8 cellular contexts compared by ENCODE assay signal in the genomic region with DNA sequence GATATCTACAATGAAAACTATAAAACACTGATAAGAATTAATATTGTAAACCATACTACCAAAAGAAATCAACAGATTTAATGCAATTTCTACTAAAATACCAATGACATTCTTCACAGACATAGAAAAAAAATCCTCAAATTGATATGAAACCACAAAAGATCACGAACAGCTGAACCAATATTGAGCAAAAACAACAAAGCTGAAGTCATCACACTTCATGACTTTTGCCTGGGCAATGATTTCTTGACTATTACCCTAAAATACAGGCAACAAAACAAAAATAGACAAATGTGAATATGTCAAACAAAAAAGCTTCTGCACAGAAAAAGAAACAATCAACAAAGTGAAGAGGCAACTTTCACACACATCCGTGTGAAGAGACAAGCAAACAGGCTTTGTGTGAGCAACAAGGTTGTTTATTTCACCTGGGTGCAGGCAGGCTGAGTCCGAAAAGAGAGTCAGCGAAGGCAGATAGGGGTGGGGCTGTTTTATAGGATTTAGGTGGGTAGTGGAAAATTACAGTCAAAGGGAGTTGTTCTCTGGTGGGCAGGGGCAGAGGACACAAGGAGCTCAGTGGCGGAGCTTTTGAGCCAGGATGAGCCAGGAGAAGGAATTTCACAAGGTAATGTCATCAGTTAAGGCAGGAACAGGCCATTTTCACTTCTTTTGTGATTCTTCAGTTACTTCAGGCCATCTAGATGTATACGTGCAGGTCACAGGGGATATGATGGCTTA.
DNase-seq lines count a peak whose midpoint lies in the region; TF ChIP-seq lines count a peak whose summit lies in the region.
"Not testable (repeated sequence)": the region's sequence is repeated elsewhere in the genome, so short reads cannot be mapped to it uniquely, and the experiment has no call there.

No MANE protein-coding gene starts in this region.

- peak overlapping the region; percentile 95 for H3K27ac Mint-ChIP-seq in endodermal cell
- H3K27ac Mint-ChIP-seq in neural crest cell (ENCODE audit: unreplicated experiment) = peak overlapping the region; percentile 52

- H3K36me3 ChIP-seq in SJCRH30; endodermal cell (ENCODE audit: control insufficient read depth, insufficient read depth, low read length); skeletal muscle satellite cell (ENCODE audit: insufficient read depth, low read length): not testable (repeated sequence)

- not testable (repeated sequence) for H3K9ac ChIP-seq in endodermal cell (ENCODE audit: extremely low read depth, low read length, poor library complexity, severe bottlenecking)
- peak overlapping the region; percentile 31 for H3K9ac ChIP-seq in skeletal muscle satellite cell (ENCODE audit: low read depth, low read length)

- WGBS in endodermal cell (ENCODE audit: insufficient coverage in 1 of 2, insufficient read length in 1 of 2), 2 experiments = 69 to 100% methylated on average over 1 to 5 of the region's 6 CpGs

- H3K4me1 Mint-ChIP-seq in endodermal cell (peaks cover 15% of the 10 kb centered on the region), neural crest cell (peaks cover 10% of the 10 kb centered on the region)

- H3K27me3 ChIP-seq in SJCRH30; endodermal cell (ENCODE audit: control insufficient read depth, insufficient read depth, low read length, poor library complexity, severe bottlenecking); skeletal muscle satellite cell (ENCODE audit: control insufficient read depth, insufficient read depth, low read length): not testable (repeated sequence)

- peak; percentile 16 for DNase-seq in HCEC 1CT
- peak; percentile 11 to 64 for DNase-seq in SJCRH30
- DNase-seq in astrocyte of the spinal cord (ENCODE audit: low read depth, low spot score) = peak; percentile 64
- peak; percentile 80 for DNase-seq in endodermal cell
- peak; percentile 44 to 79 for DNase-seq in foreskin fibroblast
- not testable (repeated sequence) for DNase-seq in neural crest cell (ENCODE audit: low read depth, low spot score)

- TF ChIP-seq CTCF in C4-2B (conservative IDR thresholded peaks at IDR 0.05); astrocyte of the spinal cord (IDR thresholded peaks at IDR 0.05; ENCODE audit: low read depth, low read length); endodermal cell (conservative IDR thresholded peaks at IDR 0.05); foreskin fibroblast (IDR thresholded peaks at IDR 0.05; ENCODE audit: low read depth, low read length); neural crest cell (conservative IDR thresholded peaks at IDR 0.05): not testable (repeated sequence)

- H3K4me2 ChIP-seq in skeletal muscle satellite cell (ENCODE audit: low read length) = peak overlapping the region; percentile 54

- H3K9me3 ChIP-seq in SJCRH30 (replicated peaks); endodermal cell (ENCODE audit: control insufficient read depth, low read length); skeletal muscle satellite cell (replicated peaks; ENCODE audit: low read length): not testable (repeated sequence)

- in situ Hi-C loops in astrocyte of the spinal cord (cut with HindIII; ENCODE audit: low sequenced_read_pairs) = not testable (repeated sequence)

- peak overlapping the region; percentile 23 for H3K4me3 Mint-ChIP-seq in endodermal cell
- H3K4me3 Mint-ChIP-seq in neural crest cell = not testable (repeated sequence)

- H3K27me3 Mint-ChIP-seq in endodermal cell (ENCODE audit: insufficient read depth); neural crest cell (ENCODE audit: low read depth): not testable (repeated sequence)

- not testable (repeated sequence) for H3K36me3 Mint-ChIP-seq in endodermal cell (ENCODE audit: low read depth); neural crest cell (ENCODE audit: low read depth)

- H3K4me1 ChIP-seq in SJCRH30 (peaks cover 21% of the 10 kb centered on the region), skeletal muscle satellite cell (ENCODE audit: control insufficient read depth, insufficient read depth, low read length) (peaks cover 12% of the 10 kb centered on the region)
- H3K4me1 ChIP-seq in endodermal cell (ENCODE audit: control insufficient read depth, insufficient read depth, low read length) = not testable (repeated sequence)

- not testable (repeated sequence) for H3K9me3 Mint-ChIP-seq in endodermal cell, neural crest cell

- peak overlapping the region; percentile 6; the same call in 1 of the 2 replicates for H3K4me3 ChIP-seq in SJCRH30
- H3K4me3 ChIP-seq in astrocyte of the spinal cord (ENCODE audit: low read depth, low read length); endodermal cell (ENCODE audit: low read length); foreskin fibroblast (ENCODE audit: low read depth in 1 of 2, low read length in 2 of 2); skeletal muscle satellite cell (ENCODE audit: low read length): not testable (repeated sequence)

- H3K27ac ChIP-seq in C4-2B (peak overlapping the region; percentile 23; the same call in 1 of the 2 replicates), SJCRH30 (peak overlapping the region; percentile 66)
- not testable (repeated sequence) for H3K27ac ChIP-seq in endodermal cell (ENCODE audit: low read depth, low read length)
